Comparison of ENCODE assay signal across 10 cellular contexts in genomic region chr4:118284169-118284568, GRCh38.
DNase-seq lines count a peak whose midpoint lies in the region; ATAC-seq, FAIRE-seq and TF ChIP-seq lines count a peak whose summit lies in the region.
"Had no signal": no experiment of that assay in that cellular context is flagged by ENCODE, and none has a peak within 500 bp of the region (broad histone marks: within the 10 kb centered on the region; RNA-seq: fewer than 3 reads in every experiment).

No MANE protein-coding gene starts in this region.

- peaks cover 13% of the 10 kb centered on the region; the same call in 1 of the 2 replicates for H3K4me1 ChIP-seq in GM12878 (ENCODE audit: control insufficient read depth, insufficient read depth, low read length)
- peaks cover 0 to 6% of the 10 kb centered on the region in 2 donors for H3K4me1 ChIP-seq in ascending aorta

- H3K27me3 ChIP-seq in GM12878 (replicated peaks in 1 of 2; ENCODE audit: control insufficient read depth in 2 of 2, insufficient read depth in 2 of 2, low read length in 1 of 2) (no peaks in the 10 kb centered on the region), ascending aorta (no peaks in the 10 kb centered on the region)
- H3K27me3 ChIP-seq: vagina had no signal

- DNase-seq in GM12878 (ENCODE audit: low read depth, low spot score) (no peak), SW480 (ENCODE audit: low spot score) (no peak), LoVo (ENCODE audit: low spot score) (no peak), ascending aorta (ENCODE audit: low spot score in 2 of 2) (no peak), NCI-H2171 (lab: John Stamatoyannopoulos, UW) (no peak)

- TF ChIP-seq CTCF in GM12878 (IDR thresholded peaks at IDR 0.05 in 2 of 3, conservative IDR thresholded peaks at IDR 0.05 in 1 of 3; ENCODE audit: control insufficient read depth in 2 of 3, extremely low read depth in 1 of 3, insufficient read depth in 1 of 3, low read depth in 3 of 3, low read length in 3 of 3) (no peak), ascending aorta (IDR thresholded peaks at IDR 0.05) (no peak)

- WGBS in GM12878 (ENCODE audit: insufficient coverage, insufficient replicate concordance, low lambda C conversion rate, missing lambda C conversion rate), result 4% methylated on average over 3 of the region's 3 CpGs

- intact Hi-C loops in GM12878 (cut with micrococcal nuclease; ENCODE audit: unreplicated experiment) (loop anchor here (10.0 kb wide), 1 partner anchor 131 kb away; no protein-coding TSS in a partner anchor), ascending aorta (cut with DNase I) (no loop called here)

- peak overlapping the region; percentile 37 for H2AFZ ChIP-seq in GM12878 (ENCODE audit: control insufficient read depth, low read depth, low read length)

- TF ChIP-seq POLR2A in GM12878 (IDR thresholded peaks at IDR 0.05; ENCODE audit: low read depth, low read length), result no peak

- CTCF ChIA-PET in GM12878 (lab: Yijun Ruan, JAX), result interaction anchor here (1.2 to 2.2 kb wide), 5 partner anchors 13 to 140 kb away, joined by 3 to 11 read pairs (median 4); partner anchors contain the start of gene PRSS12

- POLR2A ChIA-PET in GM12878 (lab: Charles Lee), result interaction anchor here (1.0 kb wide), 1 partner anchor 401 kb away, joined by 3 read pairs; the partner anchor contains the start of gene METTL14

- no peak for TF ChIP-seq RAD21 in GM12878 (IDR thresholded peaks at IDR 0.05; ENCODE audit: insufficient read depth, low read depth, low read length)

- no peaks in the 10 kb centered on the region for H4K20me1 ChIP-seq in GM12878 (ENCODE audit: control insufficient read depth, insufficient read depth)

- RAD21 ChIA-PET in GM12878 (lab: Charles Lee; ENCODE audit: unreplicated experiment), result interaction anchor here (1.5 kb wide), 1 partner anchor 69 kb away, joined by 4 read pairs; the partner anchor contains the start of gene PRSS12

- H3K9me3 ChIP-seq in GM12878 (replicated peaks; ENCODE audit: control insufficient read depth, insufficient read depth, low read length) (no peaks in the 10 kb centered on the region), ascending aorta (no peaks in the 10 kb centered on the region)
- H3K9me3 ChIP-seq: vagina had no signal

- TF ChIP-seq EP300 in GM12878 (IDR thresholded peaks at IDR 0.05; ENCODE audit: borderline replicate concordance in 1 of 2, control insufficient read depth in 1 of 2, low read depth in 2 of 2, low read length in 2 of 2), result no peak

- BruUV-seq in GM12878 (replicated peaks; lab: Mats Ljungman, UMichigan), result no TSS peak

- H3K4me2 ChIP-seq in GM12878 (ENCODE audit: control insufficient read depth, insufficient read depth), result 0 out of 2 replicates have a peak overlapping the region, but pooled peaks have one; percentile 22

- SMC1A ChIA-PET in GM12878 (lab: Charles Lee; ENCODE audit: uncharacterized antibody, unreplicated experiment), result interaction anchor here (1.2 to 1.9 kb wide), 4 partner anchors 29 to 133 kb away, joined by 4 to 6 read pairs (median 5); partner anchors contain the start of gene PRSS12

- in situ Hi-C loops in GM12878 (cut with MboI), result loop anchor here (10.0 kb wide), 2 partner anchors 301 to 401 kb away; partner anchors contain the start of gene METTL14

- H3K79me2 ChIP-seq in GM12878 (ENCODE audit: control insufficient read depth, insufficient read depth, low read length), result peaks cover 15% of the 10 kb centered on the region

- H3K27ac ChIP-seq in GM12878 (ENCODE audit: control insufficient read depth, insufficient read depth), result no peak overlapping the region
- H3K27ac ChIP-seq in ascending aorta, result no peak overlapping the region
- H3K27ac ChIP-seq: vagina had no signal

- H3K4me3 ChIP-seq in GM12878 (no peak overlapping the region), ascending aorta (no peak overlapping the region)
- H3K4me3 ChIP-seq: vagina had no signal

- FAIRE-seq in GM12878 (lab: Jason Lieb, UNC), result peak; percentile 18

- no peak overlapping the region for H3K9ac ChIP-seq in GM12878 (ENCODE audit: control insufficient read depth, insufficient read depth, low read length)

- H3K36me3 ChIP-seq in GM12878 (ENCODE audit: control insufficient read depth in 2 of 2, insufficient read depth in 2 of 2, low read length in 1 of 2), result peaks cover 0 to 5% of the 10 kb centered on the region in 2 experiments; a peak in 2 of 4 replicates
- no peaks in the 10 kb centered on the region for H3K36me3 ChIP-seq in ascending aorta
- H3K36me3 ChIP-seq: vagina had no signal

- ATAC-seq in GM18511 (IDR thresholded peaks at IDR 0.05; ENCODE audit: unreplicated experiment) (peak; percentile 60), GM21528 (IDR thresholded peaks at IDR 0.05; ENCODE audit: low FRiP score, unreplicated experiment) (peak; percentile 52), HG03439 (IDR thresholded peaks at IDR 0.05; ENCODE audit: unreplicated experiment) (peak; percentile 49), GM12878 (peak; percentile 56)
- ATAC-seq: activated T-helper 17 cell treated with anti-CD3 and anti-CD28 coated beads, Interleukin-2, amount 50 U/mL, for 72 hours had no signal

TF ChIP-seq in GM12878, 131 proteins besides CTCF, POLR2A, EP300 and RAD21 (continues in another document):
- no peak for TF ChIP-seq NFIC (IDR thresholded peaks at IDR 0.05; ENCODE audit: low read depth, low read length)
- TF ChIP-seq NRF1 (conservative IDR thresholded peaks at IDR 0.05; ENCODE audit: low read depth, low read length), result no peak
- TF ChIP-seq, protein P1, sequence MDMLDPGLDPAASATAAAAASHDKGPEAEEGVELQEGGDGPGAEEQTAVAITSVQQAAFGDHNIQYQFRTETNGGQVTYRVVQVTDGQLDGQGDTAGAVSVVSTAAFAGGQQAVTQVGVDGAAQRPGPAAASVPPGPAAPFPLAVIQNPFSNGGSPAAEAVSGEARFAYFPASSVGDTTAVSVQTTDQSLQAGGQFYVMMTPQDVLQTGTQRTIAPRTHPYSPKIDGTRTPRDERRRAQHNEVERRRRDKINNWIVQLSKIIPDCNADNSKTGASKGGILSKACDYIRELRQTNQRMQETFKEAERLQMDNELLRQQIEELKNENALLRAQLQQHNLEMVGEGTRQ (IDR thresholded peaks at IDR 0.05; ENCODE audit: borderline replicate concordance, low read depth, low read length), result no peak; the same call in 1 of the 2 replicates
- peak; percentile 39; the same call in 1 of the 2 replicates for TF ChIP-seq NR2C1 (IDR thresholded peaks at IDR 0.05)
- TF ChIP-seq, protein P2, sequence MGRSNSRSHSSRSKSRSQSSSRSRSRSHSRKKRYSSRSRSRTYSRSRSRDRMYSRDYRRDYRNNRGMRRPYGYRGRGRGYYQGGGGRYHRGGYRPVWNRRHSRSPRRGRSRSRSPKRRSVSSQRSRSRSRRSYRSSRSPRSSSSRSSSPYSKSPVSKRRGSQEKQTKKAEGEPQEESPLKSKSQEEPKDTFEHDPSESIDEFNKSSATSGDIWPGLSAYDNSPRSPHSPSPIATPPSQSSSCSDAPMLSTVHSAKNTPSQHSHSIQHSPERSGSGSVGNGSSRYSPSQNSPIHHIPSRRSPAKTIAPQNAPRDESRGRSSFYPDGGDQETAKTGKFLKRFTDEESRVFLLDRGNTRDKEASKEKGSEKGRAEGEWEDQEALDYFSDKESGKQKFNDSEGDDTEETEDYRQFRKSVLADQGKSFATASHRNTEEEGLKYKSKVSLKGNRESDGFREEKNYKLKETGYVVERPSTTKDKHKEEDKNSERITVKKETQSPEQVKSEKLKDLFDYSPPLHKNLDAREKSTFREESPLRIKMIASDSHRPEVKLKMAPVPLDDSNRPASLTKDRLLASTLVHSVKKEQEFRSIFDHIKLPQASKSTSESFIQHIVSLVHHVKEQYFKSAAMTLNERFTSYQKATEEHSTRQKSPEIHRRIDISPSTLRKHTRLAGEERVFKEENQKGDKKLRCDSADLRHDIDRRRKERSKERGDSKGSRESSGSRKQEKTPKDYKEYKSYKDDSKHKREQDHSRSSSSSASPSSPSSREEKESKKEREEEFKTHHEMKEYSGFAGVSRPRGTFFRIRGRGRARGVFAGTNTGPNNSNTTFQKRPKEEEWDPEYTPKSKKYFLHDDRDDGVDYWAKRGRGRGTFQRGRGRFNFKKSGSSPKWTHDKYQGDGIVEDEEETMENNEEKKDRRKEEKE (IDR thresholded peaks at IDR 0.05), result no peak
- no peak for TF ChIP-seq SIX5 (IDR thresholded peaks at IDR 0.05; ENCODE audit: low read depth, low read length, severe bottlenecking)
- TF ChIP-seq NFXL1 (IDR thresholded peaks at IDR 0.05; ENCODE audit: borderline replicate concordance), result no peak
- no peak for TF ChIP-seq ZZZ3 (IDR thresholded peaks at IDR 0.05; ENCODE audit: control insufficient read depth, insufficient read length, low read depth)
- TF ChIP-seq EED (IDR thresholded peaks at IDR 0.05; ENCODE audit: low read depth), result no peak
- TF ChIP-seq POLR2AphosphoS2 (IDR thresholded peaks at IDR 0.05; ENCODE audit: low read depth, low read length), result no peak
- no peak for TF ChIP-seq POLR2AphosphoS5 (IDR thresholded peaks at IDR 0.05; ENCODE audit: low read length)
- TF ChIP-seq ZNF622 (IDR thresholded peaks at IDR 0.05), result no peak
- TF ChIP-seq MEF2B (IDR thresholded peaks at IDR 0.05; ENCODE audit: partially characterized antibody, poor library complexity, severe bottlenecking), result no peak
- TF ChIP-seq YY1 (IDR thresholded peaks at IDR 0.05; ENCODE audit: low read depth, low read length), result peak; percentile 83
